In genomic region chr9:38227061-38227540, GRCh38 we compare ENCODE assay signal across 8 cellular contexts.
DNase-seq lines count a peak whose midpoint lies in the region; ATAC-seq and TF ChIP-seq lines count a peak whose summit lies in the region.

No MANE protein-coding gene starts in this region.

- peak overlapping the region; percentile 68 for H3K4me3 Mint-ChIP-seq in activated CD4-positive, alpha-beta T cell treated with anti-CD3 and anti-CD28 coated beads, Interleukin-2, amount 10 ng/mL, durations not matched to agents 24 days and 14 days
- peak overlapping the region in 5 of 8 donors; percentile 32 to 63 (median 51) for H3K4me3 Mint-ChIP-seq in naive B cell

- H3K36me3 Mint-ChIP-seq in activated CD4-positive, alpha-beta T cell treated with anti-CD3 and anti-CD28 coated beads, Interleukin-2, amount 10 ng/mL, durations not matched to agents 24 days and 14 days (ENCODE audit: low read depth), result no peaks in the 10 kb centered on the region
- no peaks in the 10 kb centered on the region for H3K36me3 Mint-ChIP-seq in naive B cell

- DNase-seq in GM12865 (ENCODE audit: low read depth) (peak; percentile 89), NCI-H526 treated with DMSO at 0.1 percent for 48 hours (lab: John Stamatoyannopoulos, UW) (peak; percentile 65), dermis microvascular lymphatic vessel endothelial cell (ENCODE audit: low read depth in 2 of 2) (peak; percentile 62 to 66), naive B cell (peak; percentile 18), thoracic aorta (ENCODE audit: low spot score) (no peak), NCI-H446 treated with DMSO at 0.1 percent for 48 hours (lab: John Stamatoyannopoulos, UW) (no peak)
- peak; percentile 85 for DNase-seq in activated CD4-positive, alpha-beta T cell treated with anti-CD3 and anti-CD28 coated beads, Interleukin-2, amount 10 ng/mL, durations not matched to agents 24 days and 14 days

- no peak overlapping the region for H3K27ac Mint-ChIP-seq in activated CD4-positive, alpha-beta T cell treated with anti-CD3 and anti-CD28 coated beads, Interleukin-2, amount 10 ng/mL, durations not matched to agents 24 days and 14 days
- H3K27ac Mint-ChIP-seq in naive B cell, result peak overlapping the region in 1 of 6 donors; percentile 66

- peaks cover 11% of the 10 kb centered on the region for H3K4me1 Mint-ChIP-seq in activated CD4-positive, alpha-beta T cell treated with anti-CD3 and anti-CD28 coated beads, Interleukin-2, amount 10 ng/mL, durations not matched to agents 24 days and 14 days
- peaks cover 5 to 24% (median 18%) of the 10 kb centered on the region in 3 donors for H3K4me1 Mint-ChIP-seq in naive B cell

- no peaks in the 10 kb centered on the region for H3K9me3 ChIP-seq in thoracic aorta

- H3K36me3 ChIP-seq in thoracic aorta, result no peaks in the 10 kb centered on the region

- H3K27me3 Mint-ChIP-seq in activated CD4-positive, alpha-beta T cell treated with anti-CD3 and anti-CD28 coated beads, Interleukin-2, amount 10 ng/mL, durations not matched to agents 24 days and 14 days, result peaks cover 13% of the 10 kb centered on the region
- peaks cover 26 to 58% (median 47%) of the 10 kb centered on the region in 3 donors for H3K27me3 Mint-ChIP-seq in naive B cell

- H3K27me3 ChIP-seq in thoracic aorta (replicated peaks; ENCODE audit: insufficient read depth), result no peaks in the 10 kb centered on the region

- ATAC-seq in HG03175 (IDR thresholded peaks at IDR 0.05; ENCODE audit: unreplicated experiment) (peak; percentile 79), naive B cell (ENCODE audit: low read depth in 2 of 2) (peak; percentile 49 to 65), thoracic aorta (ENCODE audit: insufficient number of reproducible peaks, low FRiP score, low read depth) (no peak)

- H3K4me3 ChIP-seq in GM12865 (ENCODE audit: low read depth, low read length) (peak overlapping the region; percentile 31), thoracic aorta (peak overlapping the region; percentile 46)

- intact Hi-C loops in activated CD4-positive, alpha-beta T cell treated with anti-CD3 and anti-CD28 coated beads, Interleukin-2, amount 10 ng/mL, durations not matched to agents 24 days and 14 days (cut with micrococcal nuclease), result no loop called here

- H3K9me3 Mint-ChIP-seq in activated CD4-positive, alpha-beta T cell treated with anti-CD3 and anti-CD28 coated beads, Interleukin-2, amount 10 ng/mL, durations not matched to agents 24 days and 14 days, result no peaks in the 10 kb centered on the region
- peaks cover 0 to 1% (median 0%) of the 10 kb centered on the region in 7 donors for H3K9me3 Mint-ChIP-seq in naive B cell

- TF ChIP-seq CTCF in GM12865 (IDR thresholded peaks at IDR 0.05; ENCODE audit: insufficient read depth, low read depth, low read length, missing control alignments) (no peak), thoracic aorta (IDR thresholded peaks at IDR 0.05) (no peak)

- H3K4me1 ChIP-seq in thoracic aorta (ENCODE audit: control insufficient read depth in 1 of 2, low read depth in 2 of 2), result peaks cover 0 to 5% of the 10 kb centered on the region in 2 donors

- no peak overlapping the region for H3K27ac ChIP-seq in thoracic aorta

Comparison
In these comparisons a context has a peak if more than half of its experiments do, and no peak if none do; other contexts are left out.
1. DNase-seq: peak in GM12865 (single experiment), NCI-H526 treated with DMSO at 0.1 percent for 48 hours (single experiment), activated CD4-positive, alpha-beta T cell treated with anti-CD3 and anti-CD28 coated beads, Interleukin-2, amount 10 ng/mL, durations not matched to agents 24 days and 14 days (single experiment), dermis microvascular lymphatic vessel endothelial cell (2 of 2) and naive B cell (single experiment); none in thoracic aorta (single experiment) and NCI-H446 treated with DMSO at 0.1 percent for 48 hours (single experiment).